Comparison of ENCODE assay signal across 8 cellular contexts in the genomic region with DNA sequence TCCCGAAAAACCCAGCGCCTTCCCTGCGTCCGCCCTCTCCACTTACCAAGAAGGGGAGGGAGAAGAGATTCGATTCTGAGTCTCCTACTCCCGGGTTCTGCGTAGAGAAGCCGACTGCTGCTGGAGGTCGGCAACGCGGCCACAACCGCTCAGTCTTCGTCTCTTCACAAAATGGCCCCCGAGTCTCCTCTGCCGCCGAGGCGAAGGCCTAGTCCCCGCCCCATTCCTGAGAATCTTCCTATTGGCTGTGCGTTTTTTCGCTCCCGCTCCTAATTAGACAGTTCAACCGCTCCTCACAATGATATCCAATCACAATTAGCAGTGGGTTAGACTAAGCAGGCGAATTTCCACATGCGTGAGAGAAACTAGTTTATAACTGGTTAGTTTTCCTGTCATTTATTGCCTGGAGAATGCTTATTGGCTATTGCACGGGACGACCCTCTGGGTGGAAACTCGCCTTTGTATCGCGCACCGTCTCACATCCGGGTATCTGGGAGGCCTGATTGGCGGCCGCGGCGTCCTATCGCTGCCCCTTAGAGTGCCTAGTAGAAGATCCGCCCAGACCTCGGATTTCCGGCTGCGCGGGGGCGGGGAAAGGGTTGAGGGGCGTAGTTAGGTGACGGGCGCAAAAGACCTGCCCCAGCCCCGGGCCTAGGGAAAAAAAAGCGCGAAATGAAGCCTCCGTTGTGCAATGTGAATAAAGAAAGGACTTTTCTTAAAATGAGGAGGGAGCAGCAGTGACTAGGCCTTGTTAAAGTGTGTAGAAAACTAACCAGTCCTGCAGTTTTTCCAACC. TPM values are rescaled to one million over a fixed set of nuclear protein-coding genes. Genes with fewer than 3 reads are reported as not detected.
A peak's percentile ranks its signal among the peaks of the same experiment; 100 is the strongest.
DNase-seq lines count a peak whose midpoint lies in the region; ATAC-seq and TF ChIP-seq lines count a peak whose summit lies in the region.

TSS of gene HNRNPC (minus strand) at position 191 of the 795 bp plus-strand sequence. CDS start 35,249 bp downstream, outside the sequence.

- peak; percentile 79 to 94 (median 88) for ATAC-seq in natural killer cell

- H3K9me3 Mint-ChIP-seq in natural killer cell = no peaks in the 10 kb centered on the region

- H3K27ac Mint-ChIP-seq in natural killer cell = peak within 1 kb of the TSS; percentile 96 to 97

- H3K27me3 Mint-ChIP-seq in natural killer cell (ENCODE audit: low read depth in 2 of 2) = no peaks in the 10 kb centered on the region

- peak within 1 kb of the TSS; percentile 96 for H3K4me3 ChIP-seq in H7 (ENCODE audit: insufficient read depth, low read depth, low read length)

- H3K36me3 ChIP-seq in H7 (replicated peaks; ENCODE audit: control insufficient read depth, insufficient read depth, low read length) = peaks cover 15% of the 10 kb centered on the region

- H3K4me1 Mint-ChIP-seq in natural killer cell = peaks cover 38 to 51% of the 10 kb centered on the region in 2 donors

- intact Hi-C loops in natural killer cell (cut with micrococcal nuclease) = loop anchor here (1.0 to 10.0 kb wide), 6 partner anchors 39 to 187 kb away; partner anchors contain the start of genes CHD8 and SUPT16H

- no peak for TF ChIP-seq CTCF in natural killer cell (IDR thresholded peaks at IDR 0.05)

- no peaks in the 10 kb centered on the region for H3K27me3 ChIP-seq in H7 (ENCODE audit: control insufficient read depth, insufficient read depth, low read length)

- peak within 1 kb of the TSS; percentile 93 for H3K4me3 Mint-ChIP-seq in natural killer cell

- DNase-seq in ELF-1 (ENCODE audit: low read depth, low spot score) (peak; percentile 100), H7 (peak; percentile 98), M059J (ENCODE audit: low read depth) (peak; percentile 99), SHP77 (lab: John Stamatoyannopoulos, UW) (peak; percentile 99 to 100), fibroblast of peridontal ligament (ENCODE audit: extremely low read depth) (peak; percentile 100), natural killer cell (peak; percentile 100)
- peak; percentile 100 for DNase-seq in activated effector memory CD4-positive, alpha-beta T cell treated with Interleukin-2 at 50 U/mL for 16 hours
- DNase-seq in stimulated activated naive CD4-positive, alpha-beta T cell treated with Interleukin-2 at 50 U/mL for 16 hours (lab: John Stamatoyannopoulos, UW) = peak; percentile 100

- H3K36me3 Mint-ChIP-seq in natural killer cell = peaks cover 8% of the 10 kb centered on the region

RNA-seq across cellular contexts. Expression of gene HNRNPC, which starts in this region (rescaled TPM):
- total RNA-seq in H7 (2014; rRNA removed; shearing (Covaris generic)) = 1,394 and 2,138 TPM in 2 replicates
- total RNA-seq in M059J (2014; rRNA removed; shearing (Covaris generic)) = 821 and 1,019 TPM in 2 replicates
- 100 to 1,000 TPM; 501 to 547 (median 515) TPM for total RNA-seq in natural killer cell

Comparison
In these comparisons a context has a peak if more than half of its experiments do, and no peak if none do; other contexts are left out.
1. Peak in every context shown above with its lines: DNase-seq, ATAC-seq and H3K4me3 ChIP-seq.